Comparison of ENCODE assay signal across 8 cellular contexts in genomic region chr2:174248187-174248997, GRCh38. TPM values are rescaled to one million over a fixed set of nuclear protein-coding genes. Genes with fewer than 3 reads are reported as not detected.
A peak's percentile ranks its signal among the peaks of the same experiment; 100 is the strongest.
DNase-seq lines count a peak whose midpoint lies in the region; ATAC-seq, FAIRE-seq and TF ChIP-seq lines count a peak whose summit lies in the region.

TSS of gene OLA1 (minus strand) at chr2:174248532. CDS start at chr2:174246815, 1,717 bp downstream.

- no peaks in the 10 kb centered on the region for H3K27me3 ChIP-seq in bronchial epithelial cell (ENCODE audit: control insufficient read depth, insufficient read depth, low read length)
- H3K27me3 ChIP-seq in small intestine (ENCODE audit: control insufficient read depth in 2 of 2, insufficient read depth in 2 of 2, low read length in 2 of 2): no peaks in the 10 kb centered on the region

- peaks cover 17% of the 10 kb centered on the region for H3K27me3 Mint-ChIP-seq in WTC11 (ENCODE audit: low read depth)

- peak; percentile 99 for DNase-seq in AG08396 (ENCODE audit: low spot score)
- DNase-seq in NCI-H226: peak; percentile 91
- peak; percentile 98 for DNase-seq in WTC11 (ENCODE audit: low spot score)
- peak; percentile 83 for DNase-seq in bronchial epithelial cell (ENCODE audit: low read depth)
- DNase-seq in iPS-NIHi11 (ENCODE audit: low spot score): peak; percentile 98
- DNase-seq in small intestine: peak; percentile 96

- H3K9me3 Mint-ChIP-seq in WTC11: no peaks in the 10 kb centered on the region

- CTCF ChIA-PET in WTC11 (lab: Charles Lee): interaction anchor here (0.7 to 1.8 kb wide), 5 partner anchors 57 to 93 kb away, joined by 3 to 17 read pairs (median 4); no protein-coding TSS in a partner anchor

- FAIRE-seq in bronchial epithelial cell (lab: Jason Lieb, UNC) (no peak), small intestine (lab: Jason Lieb, UNC) (no peak)

- H3K27ac ChIP-seq in small intestine (ENCODE audit: low read depth in 1 of 2, low read length in 1 of 2): peak within 1 kb of the TSS; percentile 78 to 91

- no peaks in the 10 kb centered on the region for H3K9me3 ChIP-seq in small intestine (ENCODE audit: control insufficient read depth, low read depth)

- H3K4me1 ChIP-seq in small intestine (ENCODE audit: control insufficient read depth in 2 of 2, insufficient read depth in 1 of 2, low read depth in 1 of 2, low read length in 1 of 2): peaks cover 0 to 7% of the 10 kb centered on the region in 2 donors

- peak within 1 kb of the TSS; percentile 76 for H3K4me3 Mint-ChIP-seq in WTC11

- H3K4me1 Mint-ChIP-seq in WTC11: peaks cover 22% of the 10 kb centered on the region

- H3K4me3 ChIP-seq in bronchial epithelial cell (ENCODE audit: low read depth, low read length): peak within 1 kb of the TSS; percentile 76
- peak within 1 kb of the TSS; percentile 59 to 63 for H3K4me3 ChIP-seq in small intestine (ENCODE audit: low read depth in 1 of 2, low read length in 2 of 2)

- 1% methylated on average over 77 to 85 of the region's 85 CpGs for WGBS in small intestine, 3 donors

- POLR2A ChIA-PET in WTC11 (lab: Charles Lee): interaction anchor here (0.6 to 1.2 kb wide), 3 partner anchors 12 to 108 kb away, joined by 3 to 4 read pairs (median 3); no protein-coding TSS in a partner anchor

- H3K36me3 Mint-ChIP-seq in WTC11: peaks cover 16% of the 10 kb centered on the region

- H3K27ac Mint-ChIP-seq in WTC11: peak within 1 kb of the TSS; percentile 89

- H3K36me3 ChIP-seq in bronchial epithelial cell (ENCODE audit: control insufficient read depth, insufficient read depth, low read length): peaks cover 1% of the 10 kb centered on the region
- H3K36me3 ChIP-seq in small intestine (ENCODE audit: control insufficient read depth in 2 of 2, insufficient read depth in 2 of 2, low read length in 2 of 2): no peaks in the 10 kb centered on the region

- TF ChIP-seq CTCF in WTC11 (IDR thresholded peaks at IDR 0.05) (no peak), bronchial epithelial cell (IDR thresholded peaks at IDR 0.05; ENCODE audit: insufficient read depth, low read length, severe bottlenecking) (no peak)

- ATAC-seq in GM19023 (IDR thresholded peaks at IDR 0.05; ENCODE audit: unreplicated experiment) (peak; percentile 97), HG03196 (IDR thresholded peaks at IDR 0.05; ENCODE audit: unreplicated experiment) (peak; percentile 96), WTC11 (peak; percentile 97)

TF ChIP-seq in WTC11, 78 proteins besides CTCF, POLR2A, EP300 and RAD21 (continues in another document):
- TF ChIP-seq NR2C2 (CRISPR knock-in tag; IDR thresholded peaks at IDR 0.05) (no peak), ZNF263 (CRISPR knock-in tag; IDR thresholded peaks at IDR 0.05; ENCODE audit: low read depth) (0 out of 2 replicates have a peak, but pooled peaks have one; percentile 13), RORB (CRISPR knock-in tag; IDR thresholded peaks at IDR 0.05) (no peak), PREB (CRISPR knock-in tag; IDR thresholded peaks at IDR 0.05; ENCODE audit: borderline replicate concordance) (peak; percentile 85; the same call in 1 of the 2 replicates), ETV6 (CRISPR knock-in tag; IDR thresholded peaks at IDR 0.05) (peak; percentile 85), ZNF138 (CRISPR knock-in tag; conservative IDR thresholded peaks at IDR 0.05) (no peak), MAX (CRISPR knock-in tag; IDR thresholded peaks at IDR 0.05) (peak; percentile 97), EMX1 (CRISPR knock-in tag; IDR thresholded peaks at IDR 0.05) (no peak), ZNF423 (CRISPR knock-in tag; IDR thresholded peaks at IDR 0.05) (no peak), IRF1 (CRISPR knock-in tag; IDR thresholded peaks at IDR 0.05) (peak; percentile 56; the same call in 1 of the 2 replicates), HMGA2 (CRISPR knock-in tag; IDR thresholded peaks at IDR 0.05) (no peak), STAT6 (CRISPR knock-in tag; conservative IDR thresholded peaks at IDR 0.05; ENCODE audit: low read depth) (no peak), JAZF1 (CRISPR knock-in tag; IDR thresholded peaks at IDR 0.05) (no peak), GRHL2 (CRISPR knock-in tag; IDR thresholded peaks at IDR 0.05; ENCODE audit: insufficient replicate concordance, severe bottlenecking) (no peak), USF2 (CRISPR knock-in tag; IDR thresholded peaks at IDR 0.05) (peak; percentile 58), AR (CRISPR knock-in tag; IDR thresholded peaks at IDR 0.05) (no peak), ZNF317 (CRISPR knock-in tag; IDR thresholded peaks at IDR 0.05; ENCODE audit: borderline replicate concordance, low read depth) (0 out of 2 replicates have a peak, but pooled peaks have one; percentile 35)

RNA-seq across cellular contexts. Expression of gene OLA1, which starts in this region (rescaled TPM):
- total RNA-seq in WTC11 (2021) (104 to 109 TPM (median 107 TPM) in 3 replicates), bronchial epithelial cell (132 and 153 TPM in 2 replicates)
- 10 to 100 TPM; 60.3 to 93.9 (median 90.1) TPM for polyA plus RNA-seq in small intestine

Comparison
In these comparisons a context has a peak if more than half of its experiments do, and no peak if none do; other contexts are left out.
1. Peak in every context shown above with its lines: DNase-seq, ATAC-seq, H3K4me3 ChIP-seq and H3K27ac ChIP-seq.